ENCODE assay signal across 1 cellular context in the genomic region with DNA sequence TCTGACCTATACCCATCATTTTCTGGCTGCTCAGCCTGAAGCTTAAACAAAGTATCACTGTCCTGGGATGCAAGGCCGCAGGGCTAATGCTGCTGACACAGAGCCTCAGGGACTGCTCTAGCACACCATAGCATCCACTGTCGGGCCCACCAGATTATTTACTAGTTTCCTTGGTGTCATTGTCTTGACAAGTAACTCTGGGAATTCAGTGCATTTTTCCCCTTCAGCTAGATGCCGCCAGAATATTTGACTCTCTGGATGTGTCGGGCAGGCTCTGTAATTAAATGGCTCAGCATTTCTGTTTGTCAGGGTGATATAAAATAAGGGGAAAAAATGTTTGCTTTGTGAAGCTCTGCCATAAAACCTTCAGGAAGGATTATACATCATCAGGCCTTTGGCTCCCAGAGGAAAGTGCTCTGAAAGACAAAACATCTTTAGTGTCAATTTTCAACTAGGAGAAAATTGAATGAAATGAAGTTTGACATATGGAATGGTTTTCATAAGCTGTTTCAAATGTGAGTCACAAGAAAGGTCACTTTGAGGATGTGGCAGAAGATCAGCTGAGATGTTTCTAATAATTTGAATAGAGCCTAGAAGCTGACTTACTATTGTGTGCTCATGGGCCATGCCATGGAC.
TF ChIP-seq lines count a peak whose summit lies in the region.

No MANE protein-coding gene starts in this region.

TF ChIP-seq in IMR-90, 13 proteins besides CTCF, POLR2A, EP300 and RAD21 (continued from another document):
- TF ChIP-seq, protein P1, sequence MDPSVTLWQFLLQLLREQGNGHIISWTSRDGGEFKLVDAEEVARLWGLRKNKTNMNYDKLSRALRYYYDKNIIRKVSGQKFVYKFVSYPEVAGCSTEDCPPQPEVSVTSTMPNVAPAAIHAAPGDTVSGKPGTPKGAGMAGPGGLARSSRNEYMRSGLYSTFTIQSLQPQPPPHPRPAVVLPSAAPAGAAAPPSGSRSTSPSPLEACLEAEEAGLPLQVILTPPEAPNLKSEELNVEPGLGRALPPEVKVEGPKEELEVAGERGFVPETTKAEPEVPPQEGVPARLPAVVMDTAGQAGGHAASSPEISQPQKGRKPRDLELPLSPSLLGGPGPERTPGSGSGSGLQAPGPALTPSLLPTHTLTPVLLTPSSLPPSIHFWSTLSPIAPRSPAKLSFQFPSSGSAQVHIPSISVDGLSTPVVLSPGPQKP (IDR thresholded peaks at IDR 0.05; ENCODE audit: borderline replicate concordance, low read depth, low read length): no peak
- no peak for TF ChIP-seq MXI1 (IDR thresholded peaks at IDR 0.05; ENCODE audit: borderline replicate concordance, low read depth, low read length)
- TF ChIP-seq CEBPB (IDR thresholded peaks at IDR 0.05; ENCODE audit: low read depth, low read length): no peak
- TF ChIP-seq CHD1 (IDR thresholded peaks at IDR 0.05; ENCODE audit: low read depth, low read length): no peak
- no peak for TF ChIP-seq RCOR1 (IDR thresholded peaks at IDR 0.05; ENCODE audit: insufficient replicate concordance, low read length)
- TF ChIP-seq BHLHE40 (IDR thresholded peaks at IDR 0.05; ENCODE audit: low read depth, low read length): no peak
- TF ChIP-seq, protein P2, sequence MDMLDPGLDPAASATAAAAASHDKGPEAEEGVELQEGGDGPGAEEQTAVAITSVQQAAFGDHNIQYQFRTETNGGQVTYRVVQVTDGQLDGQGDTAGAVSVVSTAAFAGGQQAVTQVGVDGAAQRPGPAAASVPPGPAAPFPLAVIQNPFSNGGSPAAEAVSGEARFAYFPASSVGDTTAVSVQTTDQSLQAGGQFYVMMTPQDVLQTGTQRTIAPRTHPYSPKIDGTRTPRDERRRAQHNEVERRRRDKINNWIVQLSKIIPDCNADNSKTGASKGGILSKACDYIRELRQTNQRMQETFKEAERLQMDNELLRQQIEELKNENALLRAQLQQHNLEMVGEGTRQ (IDR thresholded peaks at IDR 0.05; ENCODE audit: low read depth, low read length): no peak
